Comparison of ENCODE assay signal across 35 cellular contexts in the genomic region with DNA sequence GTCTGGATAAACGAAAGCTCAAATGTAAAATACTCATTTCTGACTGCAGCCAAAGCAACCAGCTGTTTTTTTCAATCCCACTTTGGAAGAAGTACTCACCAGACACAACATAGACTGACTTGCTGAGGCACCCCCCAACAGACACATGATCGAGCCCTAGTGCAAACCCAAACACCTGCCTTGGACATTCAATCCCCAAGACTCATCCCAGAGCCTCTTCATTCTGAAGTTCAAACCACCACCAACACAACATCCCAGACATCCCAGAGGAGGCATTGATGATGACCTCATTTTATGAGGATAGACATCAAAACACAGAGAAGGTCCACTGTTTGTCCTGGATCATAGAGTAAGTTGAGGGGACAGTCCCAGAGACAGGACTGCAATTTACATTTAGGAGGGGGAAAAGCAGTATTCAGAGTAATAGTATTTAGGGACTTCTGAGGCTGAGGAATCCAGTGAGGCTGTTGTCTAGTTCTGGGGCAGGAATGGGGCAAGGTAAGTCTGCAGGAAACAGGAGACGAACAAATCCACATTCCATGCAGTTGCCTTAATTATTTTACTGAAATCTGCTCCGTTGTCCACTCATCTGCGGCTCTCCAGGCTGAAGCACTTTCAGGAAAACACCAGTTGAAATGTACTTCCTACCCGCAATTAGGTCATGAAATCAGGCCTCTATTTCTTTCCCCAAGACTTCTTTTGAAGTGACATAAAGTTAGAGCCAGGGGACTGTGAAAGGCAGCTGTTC. TPM values are rescaled to one million over a fixed set of nuclear protein-coding genes. Genes with fewer than 3 reads are reported as not detected.
DNase-seq lines count a peak whose midpoint lies in the region; ATAC-seq, FAIRE-seq and TF ChIP-seq lines count a peak whose summit lies in the region.
"Had no signal": no experiment of that assay in that cellular context is flagged by ENCODE, and none has a peak within 500 bp of the region (broad histone marks: within the 10 kb centered on the region; RNA-seq: fewer than 3 reads in every experiment).

No MANE protein-coding gene starts in this region.

- H3K27me3 Mint-ChIP-seq in MCF 10A (ENCODE audit: insufficient read depth, unreplicated experiment), result no peaks in the 10 kb centered on the region
- no peaks in the 10 kb centered on the region for H3K27me3 Mint-ChIP-seq in activated naive CD8-positive, alpha-beta T cell treated with anti-CD3 and anti-CD28 coated beads for 36 hours
- H3K27me3 Mint-ChIP-seq: activated CD4-positive, alpha-beta memory T cell treated with anti-CD3 and anti-CD28 coated beads, Interleukin-2, amount 10 ng/mL, durations not matched to agents 7 days and 5 days; stimulated activated naive CD8-positive, alpha-beta T cell treated with anti-CD3 and anti-CD28 coated beads, Interleukin-15, Interleukin-2, amounts not matched to agents 100 ng/mL and 50 ng/mL, for 24 hours had no signal

- POLR2A ChIA-PET in MCF 10A (lab: Yijun Ruan, JAX), result no interaction called here

- H3K27ac ChIP-seq in breast epithelium, result peak overlapping the region; percentile 69 to 74
- H3K27ac ChIP-seq in psoas muscle, result peak overlapping the region; percentile 67
- peak overlapping the region; percentile 14 to 45 for H3K27ac ChIP-seq in tibial artery
- H3K27ac ChIP-seq: body of pancreas, C4-2B, esophagus squamous epithelium, KMS-11, PC-9, tibial nerve had no signal

- WGBS in psoas muscle, 3 donors, result 60 to 63% (median 61%) methylated on average over 6 of the region's 6 CpGs

- H3K36me3 ChIP-seq in breast epithelium, result no peaks in the 10 kb centered on the region
- no peaks in the 10 kb centered on the region for H3K36me3 ChIP-seq in psoas muscle (ENCODE audit: insufficient read depth in 1 of 2, low read depth in 1 of 2)
- no peaks in the 10 kb centered on the region for H3K36me3 ChIP-seq in tibial artery
- H3K36me3 ChIP-seq: adrenal gland, esophagus squamous epithelium had no signal

- no peak for TF ChIP-seq POLR2A in breast epithelium (IDR thresholded peaks at IDR 0.05)

- peak; percentile 51 to 59 (median 57) for ATAC-seq in psoas muscle
- ATAC-seq: body of pancreas, SK-N-SH treated with all-trans-retinoic acid at 6 μM for 48 hours had no signal

- no peak for TF ChIP-seq CTCF in breast epithelium (IDR thresholded peaks at IDR 0.05)
- TF ChIP-seq CTCF in MCF 10A (IDR thresholded peaks at IDR 0.05; ENCODE audit: unreplicated experiment), result no peak
- no peak for TF ChIP-seq CTCF in fibroblast of mammary gland (conservative IDR thresholded peaks at IDR 0.05; ENCODE audit: control insufficient read depth, insufficient read depth, low read depth, low read length)
- TF ChIP-seq CTCF in psoas muscle (IDR thresholded peaks at IDR 0.05), result no peak
- TF ChIP-seq CTCF in tibial artery (IDR thresholded peaks at IDR 0.05), result no peak

- no TSS peak for BruUV-seq in MCF 10A (replicated peaks; lab: Mats Ljungman, UMichigan)

- H3K4me1 ChIP-seq in breast epithelium (peaks cover 0 to 16% of the 10 kb centered on the region in 2 donors), psoas muscle (peaks cover 30% of the 10 kb centered on the region), tibial artery (peaks cover 0 to 25% (median 15%) of the 10 kb centered on the region in 4 donors)
- H3K4me1 ChIP-seq: adrenal gland had no signal

- no peak for FAIRE-seq in frontal cortex (lab: Jason Lieb, UNC)
- FAIRE-seq: endometrium, G401.6, H54, small intestine had no signal

- H3K4me1 Mint-ChIP-seq in MCF 10A (ENCODE audit: insufficient read depth, unreplicated experiment), result no peaks in the 10 kb centered on the region
- no peaks in the 10 kb centered on the region for H3K4me1 Mint-ChIP-seq in activated naive CD8-positive, alpha-beta T cell treated with anti-CD3 and anti-CD28 coated beads for 36 hours
- H3K4me1 Mint-ChIP-seq: activated CD4-positive, alpha-beta memory T cell treated with anti-CD3 and anti-CD28 coated beads, Interleukin-2, amount 10 ng/mL, durations not matched to agents 7 days and 5 days; neural crest cell had no signal

- no peaks in the 10 kb centered on the region for H3K36me3 Mint-ChIP-seq in MCF 10A (ENCODE audit: insufficient read depth, unreplicated experiment)
- H3K36me3 Mint-ChIP-seq in activated naive CD8-positive, alpha-beta T cell treated with anti-CD3 and anti-CD28 coated beads for 36 hours, result peaks cover 11% of the 10 kb centered on the region

- H3K9me3 Mint-ChIP-seq in MCF 10A (ENCODE audit: unreplicated experiment), result no peaks in the 10 kb centered on the region
- peaks cover 6% of the 10 kb centered on the region for H3K9me3 Mint-ChIP-seq in activated naive CD8-positive, alpha-beta T cell treated with anti-CD3 and anti-CD28 coated beads for 36 hours

- no peak overlapping the region for H3K4me3 ChIP-seq in breast epithelium
- no peak overlapping the region for H3K4me3 ChIP-seq in fibroblast of mammary gland (ENCODE audit: control insufficient read depth, low read depth, low read length)
- H3K4me3 ChIP-seq in psoas muscle, result no peak overlapping the region
- H3K4me3 ChIP-seq in tibial artery, result no peak overlapping the region
- H3K4me3 ChIP-seq: adrenal gland, body of pancreas, esophagus squamous epithelium, PC-9, tibial nerve had no signal

- no peak overlapping the region for H3K27ac Mint-ChIP-seq in MCF 10A (ENCODE audit: low read depth, unreplicated experiment)
- H3K27ac Mint-ChIP-seq in activated naive CD8-positive, alpha-beta T cell treated with anti-CD3 and anti-CD28 coated beads for 36 hours, result no peak overlapping the region
- H3K27ac Mint-ChIP-seq: activated CD4-positive, alpha-beta memory T cell treated with anti-CD3 and anti-CD28 coated beads, Interleukin-2, amount 10 ng/mL, durations not matched to agents 7 days and 5 days; activated naive CD4-positive, alpha-beta T cell treated with anti-CD3 and anti-CD28 coated beads for 36 hours; stimulated activated naive CD8-positive, alpha-beta T cell treated with anti-CD3 and anti-CD28 coated beads, Interleukin-15, Interleukin-2, amounts not matched to agents 100 ng/mL and 50 ng/mL, for 24 hours had no signal

- intact Hi-C loops in breast epithelium (cut with DNase I; ENCODE audit: low total_unique reads) (no loop called here), MCF 10A (cut with micrococcal nuclease) (no loop called here), psoas muscle (cut with DNase I) (no loop called here), tibial artery (cut with DNase I; ENCODE audit: low total_unique reads) (no loop called here)

- no peaks in the 10 kb centered on the region for H3K9me3 ChIP-seq in breast epithelium
- H3K9me3 ChIP-seq in psoas muscle, result peaks cover 12% of the 10 kb centered on the region
- H3K9me3 ChIP-seq in tibial artery, result peaks cover 0 to 5% (median 0%) of the 10 kb centered on the region in 3 donors
- H3K9me3 ChIP-seq: adrenal gland had no signal

- no peak for DNase-seq in breast epithelium (ENCODE audit: low spot score in 2 of 2)
- no peak for DNase-seq in MCF 10A (ENCODE audit: unreplicated experiment)
- DNase-seq in fibroblast of mammary gland (ENCODE audit: low read depth), result peak; percentile 5
- DNase-seq in psoas muscle, result no peak
- no peak for DNase-seq in tibial artery
- no peak for DNase-seq in frontal cortex (ENCODE audit: low spot score in 2 of 2)
- DNase-seq in NCI-H446 (lab: John Stamatoyannopoulos, UW), result no peak
- no peak for DNase-seq in activated naive CD8-positive, alpha-beta T cell treated with anti-CD3 and anti-CD28 coated beads for 36 hours
- DNase-seq: 8988T; activated CD4-positive, alpha-beta memory T cell treated with anti-CD3 and anti-CD28 coated beads, Interleukin-2, amount 10 ng/mL, durations not matched to agents 7 days and 5 days; activated CD4-positive, alpha-beta T cell treated with anti-CD3 and anti-CD28 coated beads for 1 hour; activated CD8-positive, alpha-beta memory T cell treated with anti-CD3 and anti-CD28 coated beads, Interleukin-2, amount 50 U/mL, for 48 hours; activated naive CD4-positive, alpha-beta T cell treated with anti-CD3 and anti-CD28 coated beads for 36 hours; COR-L47; esophagus squamous epithelium; foreskin melanocyte; kidney glomerular epithelial cell; mammary epithelial cell; NCI-H1417; NCI-H2029; NCI-H526 treated with DMSO at 0.1 percent for 48 hours; PC-9; small intestine had no signal

- H3K27me3 ChIP-seq in breast epithelium (no peaks in the 10 kb centered on the region), psoas muscle (ENCODE audit: insufficient read depth in 3 of 3, low read length in 2 of 3) (no peaks in the 10 kb centered on the region), tibial artery (no peaks in the 10 kb centered on the region)
- H3K27me3 ChIP-seq: adrenal gland, body of pancreas, dorsolateral prefrontal cortex, esophagus squamous epithelium, tibial nerve had no signal

- H3K4me3 Mint-ChIP-seq in MCF 10A (ENCODE audit: unreplicated experiment), result no peak overlapping the region
- H3K4me3 Mint-ChIP-seq in activated naive CD8-positive, alpha-beta T cell treated with anti-CD3 and anti-CD28 coated beads for 36 hours, result no peak overlapping the region
- H3K4me3 Mint-ChIP-seq: activated CD4-positive, alpha-beta memory T cell treated with anti-CD3 and anti-CD28 coated beads, Interleukin-2, amount 10 ng/mL, durations not matched to agents 7 days and 5 days; activated naive CD4-positive, alpha-beta T cell treated with anti-CD3 and anti-CD28 coated beads for 36 hours; neural crest cell; stimulated activated naive CD8-positive, alpha-beta T cell treated with anti-CD3 and anti-CD28 coated beads, Interleukin-15, Interleukin-2, amounts not matched to agents 100 ng/mL and 50 ng/mL, for 24 hours had no signal

- CTCF ChIA-PET in MCF 10A (lab: Yijun Ruan, JAX), result interaction anchor here (0.8 kb wide), 1 partner anchor 404 kb away, joined by 3 read pairs; no protein-coding TSS in a partner anchor

RNA-seq across cellular contexts. Expression of a gene that starts 54.8 kb away (rescaled TPM):
- total RNA-seq in breast epithelium (10 to 100 TPM; 19.0 to 28.8 (median 23.1) TPM), MCF 10A (2022) (42.2 and 44.4 TPM in 2 replicates), psoas muscle (10 to 100 TPM; 18.5 to 27.9 (median 26.4) TPM), frontal cortex (67.3 TPM)
- polyA plus RNA-seq in psoas muscle, result 10 to 100 TPM; 13.3 to 23.2 (median 20.1) TPM
- 10 to 100 TPM; 37.8 to 39.2 TPM for total RNA-seq in activated naive CD8-positive, alpha-beta T cell treated with anti-CD3 and anti-CD28 coated beads for 36 hours
